Comparison of ENCODE assay signal across 13 cellular contexts in the genomic region with DNA sequence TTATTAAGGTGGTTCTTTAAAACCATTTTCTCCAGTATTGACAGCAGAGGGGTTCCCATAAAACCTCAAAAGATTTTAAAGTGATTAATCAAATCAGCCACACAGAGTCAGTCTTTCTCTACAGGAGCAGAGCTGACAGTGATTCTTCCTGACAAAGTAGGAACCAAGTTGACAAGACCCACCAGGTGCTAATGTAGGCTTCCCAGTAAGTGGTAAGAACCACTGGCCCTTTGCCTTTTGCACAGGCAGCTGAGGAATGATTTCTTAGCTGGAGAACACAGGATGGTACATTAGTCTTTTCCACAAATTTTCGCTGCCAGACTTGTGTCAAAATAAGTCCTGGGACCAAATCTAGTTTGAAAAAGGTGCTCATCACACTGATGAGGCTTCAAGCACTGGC.
DNase-seq lines count a peak whose midpoint lies in the region; ATAC-seq and TF ChIP-seq lines count a peak whose summit lies in the region.
"Had no signal": no experiment of that assay in that cellular context is flagged by ENCODE, and none has a peak within 500 bp of the region (broad histone marks: within the 10 kb centered on the region; RNA-seq: fewer than 3 reads in every experiment).

No MANE protein-coding gene starts in this region.

- H3K4me3 Mint-ChIP-seq in activated T-helper 17 cell treated with anti-CD3 and anti-CD28 coated beads, Interleukin-2, amount 50 U/mL, for 72 hours = no peak overlapping the region
- H3K4me3 Mint-ChIP-seq: naive B cell had no signal

- no peak for TF ChIP-seq EP300 in ovary (IDR thresholded peaks at IDR 0.05)

- intact Hi-C loops in right cardiac atrium (cut with DNase I) (loop anchor here in 2 of 4 donors (10.0 kb wide), 1 partner anchor 61 kb away; no protein-coding TSS in a partner anchor), Right ventricle myocardium inferior (cut with DNase I) (loop anchor here (2.0 kb wide), 2 partner anchors 41 to 65 kb away; no protein-coding TSS in a partner anchor), ovary (cut with DNase I) (loop anchor here in 1 of 4 donors (10.0 kb wide), 1 partner anchor 61 kb away; no protein-coding TSS in a partner anchor)

- no peak for TF ChIP-seq CTCF in ovary (IDR thresholded peaks at IDR 0.05)

- H3K9me3 ChIP-seq in right cardiac atrium (ENCODE audit: control insufficient read depth, low read length) (no peaks in the 10 kb centered on the region), ovary (no peaks in the 10 kb centered on the region)

- no peaks in the 10 kb centered on the region for H3K27me3 Mint-ChIP-seq in activated T-helper 17 cell treated with anti-CD3 and anti-CD28 coated beads, Interleukin-2, amount 50 U/mL, for 72 hours
- H3K27me3 Mint-ChIP-seq: naive B cell had no signal

- no peak overlapping the region for H3K27ac Mint-ChIP-seq in activated T-helper 17 cell treated with anti-CD3 and anti-CD28 coated beads, Interleukin-2, amount 50 U/mL, for 72 hours

- H3K36me3 ChIP-seq in ovary = no peaks in the 10 kb centered on the region

- H3K4me3 ChIP-seq in right cardiac atrium (ENCODE audit: low read length) (no peak overlapping the region), ovary (no peak overlapping the region)

- H3K36me3 Mint-ChIP-seq in activated T-helper 17 cell treated with anti-CD3 and anti-CD28 coated beads, Interleukin-2, amount 50 U/mL, for 72 hours (ENCODE audit: low read depth) = no peaks in the 10 kb centered on the region
- H3K36me3 Mint-ChIP-seq: naive B cell had no signal

- WGBS in right cardiac atrium = 88% methylated on average over 1 of the region's 1 CpG
- 72 to 88% (median 81%) methylated on average over 1 of the region's 1 CpG for WGBS in ovary, 3 donors

- peaks cover 18% of the 10 kb centered on the region for H3K4me1 Mint-ChIP-seq in activated T-helper 17 cell treated with anti-CD3 and anti-CD28 coated beads, Interleukin-2, amount 50 U/mL, for 72 hours

- H3K9me3 Mint-ChIP-seq in activated T-helper 17 cell treated with anti-CD3 and anti-CD28 coated beads, Interleukin-2, amount 50 U/mL, for 72 hours = no peaks in the 10 kb centered on the region
- H3K9me3 Mint-ChIP-seq: naive B cell had no signal

- DNase-seq in right cardiac atrium (no peak), Right ventricle myocardium inferior (ENCODE audit: missing footprints) (no peak), epithelial cell of prostate (ENCODE audit: low read depth, low spot score) (no peak), ovary (no peak), NOMO-1 treated with DMSO at 0.1 percent for 48 hours (lab: John Stamatoyannopoulos, UW; ENCODE audit: unreplicated experiment) (no peak), hepatic stellate cell (ENCODE audit: low spot score) (no peak)
- DNase-seq: activated CD4-positive, alpha-beta T cell treated with anti-CD3 and anti-CD28 coated beads for 48 hours; activated gamma-delta T cell; effector CD4-positive, alpha-beta T cell; naive B cell; NCI-H1048 had no signal

- TF ChIP-seq POLR2A in ovary (IDR thresholded peaks at IDR 0.05) = no peak

- no peaks in the 10 kb centered on the region for H3K27me3 ChIP-seq in right cardiac atrium (ENCODE audit: control insufficient read depth, insufficient read depth)
- H3K27me3 ChIP-seq in ovary = no peaks in the 10 kb centered on the region

- H3K27ac ChIP-seq in right cardiac atrium (ENCODE audit: low read length) (peak overlapping the region; percentile 91), epithelial cell of prostate (peak overlapping the region; percentile 92), ovary (peak overlapping the region; percentile 78 to 95)

- ATAC-seq in right cardiac atrium = no peak
- no peak for ATAC-seq in Right ventricle myocardium inferior
- no peak for ATAC-seq in activated T-helper 17 cell treated with anti-CD3 and anti-CD28 coated beads, Interleukin-2, amount 50 U/mL, for 72 hours (replicated peaks)
- no peak for ATAC-seq in GM21576 (IDR thresholded peaks at IDR 0.05; ENCODE audit: unreplicated experiment)

- H3K4me1 ChIP-seq in right cardiac atrium (ENCODE audit: control insufficient read depth, insufficient read depth, low read length) (peaks cover 17% of the 10 kb centered on the region), ovary (ENCODE audit: insufficient read depth) (peaks cover 25% of the 10 kb centered on the region)
